ENCODE assay signal across 29 cellular contexts in the genomic region with DNA sequence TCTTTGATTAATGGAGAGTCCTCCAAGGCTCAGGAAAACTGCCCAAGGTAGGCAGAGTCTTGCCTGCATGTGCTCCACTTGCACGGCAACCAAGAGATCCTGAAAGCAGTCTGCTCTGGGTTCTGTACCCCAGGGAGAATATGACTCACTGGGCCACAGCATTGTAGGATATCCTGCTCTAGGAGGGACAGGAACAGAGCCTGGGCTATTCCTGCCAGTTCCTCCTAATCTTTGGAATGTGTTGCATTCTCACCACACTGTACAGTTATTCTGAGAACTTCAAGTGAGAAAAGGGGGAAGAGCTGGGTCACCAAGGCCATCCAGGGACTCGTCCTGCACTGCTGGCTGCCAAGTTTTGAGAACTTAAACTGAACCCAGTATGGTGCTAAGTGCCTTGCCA.
DNase-seq lines count a peak whose midpoint lies in the region; ATAC-seq and TF ChIP-seq lines count a peak whose summit lies in the region.
"Had no signal": no experiment of that assay in that cellular context is flagged by ENCODE, and none has a peak within 500 bp of the region (broad histone marks: within the 10 kb centered on the region; RNA-seq: fewer than 3 reads in every experiment).

No MANE protein-coding gene starts in this region.

- H3K27ac ChIP-seq in endodermal cell (ENCODE audit: low read depth, low read length) (no peak overlapping the region), lower lobe of right lung (no peak overlapping the region)
- H3K27ac ChIP-seq: BLaER1 treated with 17β-estradiol and CSF1 and Interleukin-3, amounts not matched to agents 10 nM and 100 nM; gastroesophageal sphincter; tibial artery had no signal

- intact Hi-C loops in lower lobe of right lung (cut with DNase I) = no loop called here

- no peaks in the 10 kb centered on the region for H3K36me3 Mint-ChIP-seq in endodermal cell (ENCODE audit: low read depth)
- H3K36me3 Mint-ChIP-seq: immature natural killer cell had no signal

- DNase-seq in COLO829 (ENCODE audit: low spot score) = peak; percentile 29
- peak; percentile 4 for DNase-seq in GM03348 (ENCODE audit: low spot score)
- peak; percentile 14 for DNase-seq in endodermal cell
- DNase-seq in islet precursor cell = peak; percentile 56
- no peak for DNase-seq in NCI-H1930 (lab: John Stamatoyannopoulos, UW)
- no peak for DNase-seq in effector CD4-positive, alpha-beta T cell
- DNase-seq in lower lobe of right lung = no peak
- DNase-seq: activated naive CD4-positive, alpha-beta T cell; activated naive CD8-positive, alpha-beta T cell treated with anti-CD3 and anti-CD28 coated beads, Interleukin-2, amount 50 U/mL, for 24 hours; activated T-cell treated with anti-CD3 and anti-CD28 coated beads, Interleukin-2, amount 50 U/mL, for 48 hours; central memory CD4-positive, alpha-beta T cell; COR-L47; GF-D8; hippocampal formation; immature natural killer cell; naive thymus-derived CD8-positive, alpha-beta T cell; NCI-H1417; NCI-H2029 treated with DMSO at 0.1 percent for 48 hours; NCI-H524; PC-3; SHP77 treated with DMSO at 0.1 percent for 48 hours; stimulated activated CD4-positive, alpha-beta T cell treated with anti-CD3 and anti-CD28 coated beads, Interleukin-4, amount 100 ng/mL, for 24 hours; SW 1271 had no signal

- H3K9ac ChIP-seq in endodermal cell (ENCODE audit: extremely low read depth, low read length, poor library complexity, severe bottlenecking) = no peak overlapping the region
- H3K9ac ChIP-seq: BLaER1 treated with 17β-estradiol and CSF1 and Interleukin-3, amounts not matched to agents 10 nM and 100 nM had no signal

- H3K4me1 ChIP-seq in endodermal cell (ENCODE audit: control insufficient read depth, insufficient read depth, low read length) (no peaks in the 10 kb centered on the region), lower lobe of right lung (no peaks in the 10 kb centered on the region)
- H3K4me1 ChIP-seq: BLaER1 treated with 17β-estradiol and CSF1 and Interleukin-3, amounts not matched to agents 10 nM and 100 nM; gastroesophageal sphincter; tibial artery had no signal

- TF ChIP-seq CTCF in endodermal cell (conservative IDR thresholded peaks at IDR 0.05) (no peak), lower lobe of right lung (IDR thresholded peaks at IDR 0.05) (no peak)

- H3K4me1 Mint-ChIP-seq in endodermal cell = no peaks in the 10 kb centered on the region
- H3K4me1 Mint-ChIP-seq: activated naive CD8-positive, alpha-beta T cell treated with anti-CD3 and anti-CD28 coated beads, Interleukin-2, amount 50 U/mL, for 24 hours; immature natural killer cell; naive thymus-derived CD8-positive, alpha-beta T cell had no signal

- H3K27me3 ChIP-seq in endodermal cell (ENCODE audit: control insufficient read depth, insufficient read depth, low read length, poor library complexity, severe bottlenecking) (no peaks in the 10 kb centered on the region), lower lobe of right lung (ENCODE audit: low read depth) (no peaks in the 10 kb centered on the region)
- H3K27me3 ChIP-seq: BLaER1 treated with 17β-estradiol and CSF1 and Interleukin-3, amounts not matched to agents 10 nM and 100 nM had no signal

- no peak overlapping the region for H3K4me3 ChIP-seq in endodermal cell (ENCODE audit: low read length)
- no peak overlapping the region for H3K4me3 ChIP-seq in lower lobe of right lung
- H3K4me3 ChIP-seq: BLaER1 treated with 17β-estradiol and CSF1 and Interleukin-3, amounts not matched to agents 10 nM and 100 nM; gastroesophageal sphincter; tibial artery had no signal

- H3K27me3 Mint-ChIP-seq in endodermal cell (ENCODE audit: insufficient read depth) = peaks cover 1% of the 10 kb centered on the region

- no peak overlapping the region for H3K27ac Mint-ChIP-seq in endodermal cell
- H3K27ac Mint-ChIP-seq: activated naive CD8-positive, alpha-beta T cell treated with anti-CD3 and anti-CD28 coated beads, Interleukin-2, amount 50 U/mL, for 24 hours; dendritic cell treated with granulocyte-macrophage colony-stimulating factor and Interleukin-4, amounts not matched to agents 40 ng/mL and 50 ng/mL, for 4 days; immature natural killer cell; naive thymus-derived CD8-positive, alpha-beta T cell; progenitor cell of endocrine pancreas had no signal

- H3K9me3 ChIP-seq in endodermal cell (ENCODE audit: control insufficient read depth, low read length) (no peaks in the 10 kb centered on the region), lower lobe of right lung (no peaks in the 10 kb centered on the region)
- H3K9me3 ChIP-seq: gastroesophageal sphincter, tibial artery had no signal

- H3K9me3 Mint-ChIP-seq in endodermal cell = peaks cover 2% of the 10 kb centered on the region
- H3K9me3 Mint-ChIP-seq: activated naive CD8-positive, alpha-beta T cell treated with anti-CD3 and anti-CD28 coated beads, Interleukin-2, amount 50 U/mL, for 24 hours; dendritic cell treated with granulocyte-macrophage colony-stimulating factor and Interleukin-4, amounts not matched to agents 40 ng/mL and 50 ng/mL, for 4 days had no signal

- H3K4me3 Mint-ChIP-seq in endodermal cell = no peak overlapping the region
- H3K4me3 Mint-ChIP-seq: activated naive CD8-positive, alpha-beta T cell treated with anti-CD3 and anti-CD28 coated beads, Interleukin-2, amount 50 U/mL, for 24 hours; dendritic cell treated with granulocyte-macrophage colony-stimulating factor and Interleukin-4, amounts not matched to agents 40 ng/mL and 50 ng/mL, for 4 days; immature natural killer cell had no signal

- WGBS in endodermal cell (ENCODE audit: insufficient coverage in 1 of 2, insufficient read length in 1 of 2), 2 experiments = 83 to 87% methylated on average over 2 of the region's 2 CpGs

- H3K36me3 ChIP-seq in endodermal cell (ENCODE audit: control insufficient read depth, insufficient read depth, low read length) (no peaks in the 10 kb centered on the region), lower lobe of right lung (no peaks in the 10 kb centered on the region)
- H3K36me3 ChIP-seq: BLaER1 treated with 17β-estradiol and CSF1 and Interleukin-3, amounts not matched to agents 10 nM and 100 nM; gastroesophageal sphincter; tibial artery had no signal

- no peak for ATAC-seq in lower lobe of right lung
- ATAC-seq: activated naive CD8-positive, alpha-beta T cell treated with anti-CD3 and anti-CD28 coated beads, Interleukin-2, amount 50 U/mL, for 24 hours; gastroesophageal sphincter; naive thymus-derived CD8-positive, alpha-beta T cell; PC-3; sciatic nerve had no signal

Comparison
In these comparisons a context has a peak if more than half of its experiments do, and no peak if none do; other contexts are left out.
1. DNase-seq: peak in COLO829 (single experiment), GM03348 (single experiment), endodermal cell (single experiment) and islet precursor cell (single experiment); none in NCI-H1930 (0 of 2), effector CD4-positive, alpha-beta T cell (single experiment) and lower lobe of right lung (single experiment).